ENCODE assay signal across 1 cellular context in genomic region chr9:98323831-98324135, GRCh38.
TF ChIP-seq lines count a peak whose summit lies in the region.

No MANE protein-coding gene starts in this region.

TF ChIP-seq in H1, 55 proteins besides CTCF, POLR2A, EP300 and RAD21:
- TF ChIP-seq KDM1A (IDR thresholded peaks at IDR 0.05; ENCODE audit: borderline replicate concordance, low read length) (no peak), MAFK (IDR thresholded peaks at IDR 0.05; ENCODE audit: low read depth, low read length) (no peak), SAP30 (IDR thresholded peaks at IDR 0.05; ENCODE audit: insufficient read depth, insufficient replicate concordance, low read length) (no peak)
